ENCODE assay signal across 16 cellular contexts in the genomic region with DNA sequence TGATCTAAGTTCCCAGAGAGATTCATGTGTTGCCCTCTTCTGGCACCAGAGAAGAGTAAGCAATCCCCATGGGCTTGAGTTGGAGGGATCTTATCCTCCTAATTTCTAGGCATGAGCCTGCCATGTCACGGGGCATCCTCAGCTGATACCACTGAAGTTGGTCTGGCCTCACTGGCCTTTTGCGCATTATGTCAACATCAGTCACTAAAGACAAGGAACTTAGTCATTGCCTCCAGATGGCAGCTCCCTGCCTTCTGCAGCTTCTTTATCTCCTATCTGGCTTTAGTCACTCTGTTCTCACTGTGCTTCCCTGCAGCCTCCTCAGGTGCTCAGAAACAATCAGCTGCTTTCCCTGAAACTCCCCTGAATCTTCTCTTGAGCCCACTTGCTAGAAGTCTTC.
"Had no signal": no experiment of that assay in that cellular context is flagged by ENCODE, and none has a peak within 500 bp of the region (broad histone marks: within the 10 kb centered on the region; RNA-seq: fewer than 3 reads in every experiment).

No MANE protein-coding gene starts in this region.

- H3K27ac ChIP-seq: ascending aorta, gastroesophageal sphincter, left lung, neutrophil, tibial nerve, uterus, VCaP had no signal

- DNase-seq: activated CD4-positive, alpha-beta T cell treated with anti-CD3 and anti-CD28 coated beads, Interleukin-2, amount 50 U/mL, for 48 hours; activated naive CD4-positive, alpha-beta T cell treated with anti-CD3 and anti-CD28 coated beads, Interleukin-2, amount 10 ng/mL, durations not matched to agents 7 days and 5 days; dermis blood vessel endothelial cell; effector memory CD8-positive, alpha-beta T cell; left lung; natural killer cell; retina; stimulated activated CD4-positive, alpha-beta T cell treated with anti-CD3 and anti-CD28 coated beads, Interleukin-2, amount 100 ng/mL, for 48 hours; stimulated activated naive B cell treated with anti-CD40 and anti-IgM and Interleukin-4, amounts not matched to agents 10 μg/mL and 1 μg/mL and 100 μg/mL, for 72 hours; T1000; uterus had no signal

- H3K4me3 ChIP-seq: ascending aorta, gastroesophageal sphincter, left lung, tibial nerve, uterus had no signal

- H3K9me3 ChIP-seq: neutrophil, uterus had no signal

- ATAC-seq: effector memory CD8-positive, alpha-beta T cell; gastroesophageal sphincter; left lung; natural killer cell; stimulated activated naive B cell treated with anti-CD40 and anti-IgM and Interleukin-4, amounts not matched to agents 10 μg/mL and 1 μg/mL and 100 μg/mL, for 72 hours had no signal

- H3K4me1 ChIP-seq: ascending aorta, gastroesophageal sphincter, left lung, tibial nerve, uterus had no signal

- H3K27me3 ChIP-seq: ascending aorta, gastroesophageal sphincter, left lung, neutrophil, tibial nerve, uterus had no signal

- H3K36me3 ChIP-seq: ascending aorta, gastroesophageal sphincter, left lung, neutrophil, tibial nerve, uterus had no signal
